ENCODE assay signal across 12 cellular contexts in genomic region chr5:32325067-32325466, GRCh38. TPM values are rescaled to one million over a fixed set of nuclear protein-coding genes. Genes with fewer than 3 reads are reported as not detected.
DNase-seq lines count a peak whose midpoint lies in the region; ATAC-seq and TF ChIP-seq lines count a peak whose summit lies in the region.
"Had no signal": no experiment of that assay in that cellular context is flagged by ENCODE, and none has a peak within 500 bp of the region (broad histone marks: within the 10 kb centered on the region; RNA-seq: fewer than 3 reads in every experiment).

No MANE protein-coding gene starts in this region.

- no peak overlapping the region for H3K27ac ChIP-seq in effector memory CD4-positive, alpha-beta T cell (ENCODE audit: insufficient read depth, low read length, poor library complexity, severe bottlenecking)
- H3K27ac ChIP-seq: GM23248 had no signal

- H3K36me3 ChIP-seq in H7 (replicated peaks; ENCODE audit: control insufficient read depth, insufficient read depth, low read length) (no peaks in the 10 kb centered on the region), MG63 (no peaks in the 10 kb centered on the region)
- H3K36me3 ChIP-seq in effector memory CD4-positive, alpha-beta T cell (ENCODE audit: control insufficient read depth, insufficient read depth, low read length) = no peaks in the 10 kb centered on the region

- intact Hi-C loops in Right ventricle myocardium superior (cut with DNase I) = no loop called here

- H3K4me3 ChIP-seq in AG10803 (ENCODE audit: low read length) (no peak overlapping the region), epithelial cell of esophagus (ENCODE audit: low read length) (no peak overlapping the region), H7 (ENCODE audit: insufficient read depth, low read depth, low read length) (no peak overlapping the region), MG63 (no peak overlapping the region)
- H3K4me3 ChIP-seq in effector memory CD4-positive, alpha-beta T cell (ENCODE audit: insufficient read depth, low read depth, low read length, poor library complexity, severe bottlenecking) = no peak overlapping the region
- H3K4me3 ChIP-seq: GM23248 had no signal

- ATAC-seq in HG03378 (IDR thresholded peaks at IDR 0.05; ENCODE audit: unreplicated experiment) (peak; percentile 59), Right ventricle myocardium superior (ENCODE audit: poor library complexity) (no peak)
- ATAC-seq: WTC11 had no signal

- no peaks in the 10 kb centered on the region for H3K4me1 ChIP-seq in effector memory CD4-positive, alpha-beta T cell (ENCODE audit: control insufficient read depth, insufficient read depth, low read length, poor library complexity, severe bottlenecking)

- H3K9me3 ChIP-seq in MG63 = no peaks in the 10 kb centered on the region
- no peaks in the 10 kb centered on the region for H3K9me3 ChIP-seq in effector memory CD4-positive, alpha-beta T cell (ENCODE audit: control insufficient read depth, low read length)

- TF ChIP-seq CTCF in AG10803 (conservative IDR thresholded peaks at IDR 0.05; ENCODE audit: low read length) = no peak
- no peak for TF ChIP-seq CTCF in GM20000 (IDR thresholded peaks at IDR 0.05; ENCODE audit: extremely low read depth, missing control alignments)
- no peak for TF ChIP-seq CTCF in epithelial cell of esophagus (IDR thresholded peaks at IDR 0.05; ENCODE audit: insufficient read depth, low read depth, low read length, missing control alignments)

- H3K27me3 ChIP-seq in H7 (ENCODE audit: control insufficient read depth, insufficient read depth, low read length) (no peaks in the 10 kb centered on the region), MG63 (no peaks in the 10 kb centered on the region)
- no peaks in the 10 kb centered on the region for H3K27me3 ChIP-seq in effector memory CD4-positive, alpha-beta T cell (replicated peaks; ENCODE audit: control insufficient read depth, insufficient read depth, low read length, poor library complexity, severe bottlenecking)

- peak; percentile 60 for DNase-seq in AG10803 (ENCODE audit: low read depth)
- peak; percentile 48 for DNase-seq in GM20000 (ENCODE audit: low spot score)
- DNase-seq in epithelial cell of esophagus (ENCODE audit: low read depth) = peak; percentile 82
- DNase-seq in H7 = no peak
- no peak for DNase-seq in MG63
- no peak for DNase-seq in Right ventricle myocardium superior
- DNase-seq in effector memory CD4-positive, alpha-beta T cell = no peak
- DNase-seq: GM23248; NCI-H2029 treated with DMSO at 0.1 percent for 48 hours; stimulated activated CD4-positive, alpha-beta T cell treated with anti-CD3 and anti-CD28 coated beads, Interleukin-15, amount 100 ng/mL, for 24 hours had no signal

RNA-seq across cellular contexts. Expression of gene MTMR12, which starts 12.3 kb away (rescaled TPM):
- total RNA-seq in H7 (2014; rRNA removed; shearing (Covaris generic)) = 22.9 and 33.5 TPM in 2 replicates
- total RNA-seq in MG63 (2014; rRNA removed; shearing (Covaris generic); ENCODE audit: low replicate concordance) = 11.7 and 12.1 TPM in 2 replicates
- 14.6 TPM for total RNA-seq in Right ventricle myocardium superior

Comparison
In these comparisons a context has a peak if more than half of its experiments do, and no peak if none do; other contexts are left out.
1. DNase-seq: peak in AG10803 (single experiment), GM20000 (single experiment) and epithelial cell of esophagus (single experiment); none in H7 (single experiment), MG63 (single experiment), Right ventricle myocardium superior (single experiment) and effector memory CD4-positive, alpha-beta T cell (0 of 3).